36 cellular contexts compared by ENCODE assay signal in the genomic region with DNA sequence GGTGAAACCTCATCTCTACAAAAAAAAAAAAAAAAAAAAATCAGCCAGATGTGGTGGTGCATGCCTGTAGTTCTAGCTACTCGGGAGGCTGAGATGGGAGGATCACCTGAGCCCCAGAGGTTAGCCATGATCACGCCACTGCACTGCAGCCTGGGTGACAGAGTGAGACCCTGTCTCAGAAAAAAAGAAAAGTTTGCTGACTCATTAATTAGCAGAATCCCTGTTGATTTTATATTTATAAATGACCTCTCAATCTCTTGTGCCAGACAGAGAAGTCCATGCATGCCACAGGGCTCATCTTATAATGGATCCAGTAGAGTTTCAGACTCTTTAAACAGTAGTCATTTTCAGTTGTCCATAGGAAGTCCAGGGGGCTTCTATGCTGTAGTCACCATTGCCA. TPM values are rescaled to one million over a fixed set of nuclear protein-coding genes. Genes with fewer than 3 reads are reported as not detected.
"Had no signal": no experiment of that assay in that cellular context is flagged by ENCODE, and none has a peak within 500 bp of the region (broad histone marks: within the 10 kb centered on the region; RNA-seq: fewer than 3 reads in every experiment).

No MANE protein-coding gene starts in this region.

- DNase-seq: activated CD4-positive, alpha-beta memory T cell treated with anti-CD3 and anti-CD28 coated beads for 36 hours; activated CD4-positive, alpha-beta T cell treated with anti-CD3 and anti-CD28 coated beads for 36 hours; activated CD4-positive, alpha-beta T cell treated with anti-CD3 and anti-CD28 coated beads, Interleukin-2, amount 10 ng/mL, durations not matched to agents 24 days and 14 days; activated CD4-positive, CD25-positive, alpha-beta regulatory T cell; activated CD4-positive, CD25-positive, alpha-beta regulatory T cell treated with anti-CD3 and anti-CD28 coated beads, Interleukin-2, amount 50 U/mL, for 72 hours; activated CD8-positive, alpha-beta memory T cell treated with anti-CD3 and anti-CD28 coated beads, Interleukin-2, amount 10 ng/mL, durations not matched to agents 7 days and 5 days; activated CD8-positive, alpha-beta memory T cell treated with anti-CD3 and anti-CD28 coated beads, Interleukin-2, amount 50 U/mL, for 4 hours; activated CD8-positive, alpha-beta T cell treated with anti-CD3 and anti-CD28 coated beads, Interleukin-2, amount 10 ng/mL, durations not matched to agents 7 days and 5 days; activated effector memory CD4-positive, alpha-beta T cell treated with anti-CD3 and anti-CD28 coated beads, Interleukin-2, amount 50 U/mL, for 16 hours; activated naive CD4-positive, alpha-beta T cell treated with anti-CD3 and anti-CD28 coated beads for 36 hours; activated naive CD8-positive, alpha-beta T cell treated with anti-CD3 and anti-CD28 coated beads for 36 hours; activated naive CD8-positive, alpha-beta T cell treated with anti-CD3 and anti-CD28 coated beads, Interleukin-2, amount 50 U/mL, for 24 hours; activated T-cell treated with anti-CD3 and anti-CD28 coated beads, Interleukin-2, amount 50 U/mL, for 1 hour; activated T-cell treated with anti-CD3 and anti-CD28 coated beads, Interleukin-2, amount 50 U/mL, for 48 hours; adrenal gland; amygdala; aorta; body of pancreas; caudate nucleus; colonic mucosa; effector CD8-positive, alpha-beta T cell; esophagus squamous epithelium; foreskin melanocyte; head of caudate nucleus; T-helper 2 cell had no signal

- H3K36me3 ChIP-seq: colonic mucosa had no signal

- H3K27ac ChIP-seq: adrenal gland, body of pancreas, colonic mucosa, epithelial cell of prostate, esophagus squamous epithelium, gastroesophageal sphincter had no signal

- H3K4me1 ChIP-seq: body of pancreas had no signal

- H3K9me3 ChIP-seq: adrenal gland, body of pancreas, colonic mucosa, esophagus squamous epithelium, gastroesophageal sphincter had no signal

- H3K27me3 ChIP-seq: adrenal gland, body of pancreas, colonic mucosa, esophagus squamous epithelium, gastroesophageal sphincter had no signal

- ATAC-seq: activated CD4-positive, alpha-beta T cell treated with anti-CD3 and anti-CD28 coated beads for 36 hours; activated CD8-positive, alpha-beta memory T cell treated with anti-CD3 and anti-CD28 coated beads, Interleukin-2, amount 10 ng/mL, durations not matched to agents 7 days and 5 days; activated CD8-positive, alpha-beta T cell treated with anti-CD3 and anti-CD28 coated beads, Interleukin-2, amount 10 ng/mL, durations not matched to agents 7 days and 5 days; activated naive CD8-positive, alpha-beta T cell treated with anti-CD3 and anti-CD28 coated beads, Interleukin-2, amount 50 U/mL, for 24 hours; body of pancreas; gastroesophageal sphincter had no signal

- FAIRE-seq: endometrium, endothelial cell of umbilical vein had no signal

- H3K4me3 ChIP-seq: adrenal gland, body of pancreas, colonic mucosa, esophagus squamous epithelium, gastroesophageal sphincter had no signal

RNA-seq across cellular contexts. Expression of a gene that starts 59.7 kb away (rescaled TPM):
- total RNA-seq: activated CD4-positive, alpha-beta memory T cell treated with anti-CD3 and anti-CD28 coated beads for 36 hours; activated CD4-positive, alpha-beta T cell treated with anti-CD3 and anti-CD28 coated beads for 36 hours; activated CD4-positive, alpha-beta T cell treated with anti-CD3 and anti-CD28 coated beads, Interleukin-2, amount 10 ng/mL, durations not matched to agents 24 days and 14 days; activated CD8-positive, alpha-beta memory T cell treated with anti-CD3 and anti-CD28 coated beads for 36 hours; activated CD8-positive, alpha-beta memory T cell treated with anti-CD3 and anti-CD28 coated beads, Interleukin-2, amount 10 ng/mL, durations not matched to agents 7 days and 5 days; activated CD8-positive, alpha-beta T cell treated with anti-CD3 and anti-CD28 coated beads, Interleukin-2, amount 10 ng/mL, durations not matched to agents 7 days and 5 days; activated naive CD4-positive, alpha-beta T cell treated with anti-CD3 and anti-CD28 coated beads for 36 hours; activated naive CD8-positive, alpha-beta T cell treated with anti-CD3 and anti-CD28 coated beads for 36 hours; activated T-helper 1 cell treated with anti-CD3 and anti-CD28 coated beads, Interleukin-12 subunit alpha, Interleukin-12 subunit beta, Interleukin-2, Interleukin-4 antibody, amounts not matched to agents 30 ng/mL and 10 ng/mL and 1 ng/mL, durations not matched to agents 14 hours and 24 hours and 36 hours; activated T-helper 2 cell treated with anti-CD3 and anti-CD28 coated beads, Interferon-gamma antibody, Interleukin-2, Interleukin-4, amounts not matched to agents 10 μg/mL and 5 μg/mL and 100 μg/mL, durations not matched to agents 14 hours and 24 hours and 36 hours; chondrocyte; fibroblast of lung; fibroblast of villous mesenchyme; T-helper 1 cell treated with Interleukin-12 subunit alpha and Interleukin-12 subunit beta and Interleukin-4 antibody, amounts not matched to agents 30 ng/mL and 1 ng/mL, for 36 hours had no signal
- polyA plus RNA-seq: fibroblast of lung had no signal
